In genomic region chr1:236845830-236846229, GRCh38 we compare ENCODE assay signal across 23 cellular contexts. TPM values are rescaled to one million over a fixed set of nuclear protein-coding genes. Genes with fewer than 3 reads are reported as not detected.
DNase-seq lines count a peak whose midpoint lies in the region; ATAC-seq and TF ChIP-seq lines count a peak whose summit lies in the region.
"Had no signal": no experiment of that assay in that cellular context is flagged by ENCODE, and none has a peak within 500 bp of the region (broad histone marks: within the 10 kb centered on the region; RNA-seq: fewer than 3 reads in every experiment).

No MANE protein-coding gene starts in this region.

- no peak overlapping the region for H2BK5ac ChIP-seq in mesenchymal stem cell (ENCODE audit: low read depth, low read length, poor library complexity, severe bottlenecking)

- H2AFZ ChIP-seq in mesenchymal stem cell (ENCODE audit: low read depth, low read length) (no peak overlapping the region), OCI-LY7 (ENCODE audit: low read length) (no peak overlapping the region)

- no TSS peak for BruUV-seq in OCI-LY7 (replicated peaks; lab: Mats Ljungman, UMichigan)

- H3K4me1 ChIP-seq in left ventricle myocardium inferior (peaks cover 50% of the 10 kb centered on the region), mesenchymal stem cell (ENCODE audit: control insufficient read depth, insufficient read depth, low read depth, low read length) (no peaks in the 10 kb centered on the region), OCI-LY7 (ENCODE audit: insufficient read depth, low read length, poor library complexity, severe bottlenecking) (no peaks in the 10 kb centered on the region)
- H3K4me1 ChIP-seq: SJSA1 had no signal

- no peak overlapping the region for H3K9ac ChIP-seq in mesenchymal stem cell (ENCODE audit: low read length)

- H2BK15ac ChIP-seq in mesenchymal stem cell (ENCODE audit: low read depth, poor library complexity, severe bottlenecking): no peak overlapping the region

- intact Hi-C loops in left ventricle myocardium inferior (cut with micrococcal nuclease) (no loop called here), left cardiac atrium (cut with DNase I) (no loop called here), left ventricle myocardium superior (cut with micrococcal nuclease) (no loop called here), OCI-LY7 (cut with micrococcal nuclease; ENCODE audit: unreplicated experiment) (no loop called here)

- H3K27me3 ChIP-seq in left ventricle myocardium inferior (ENCODE audit: low read depth): no peaks in the 10 kb centered on the region
- H3K27me3 ChIP-seq in mesenchymal stem cell (ENCODE audit: control insufficient read depth in 1 of 2, insufficient read depth in 1 of 2, low read length in 2 of 2): no peaks in the 10 kb centered on the region
- H3K27me3 ChIP-seq: MG63, SJSA1 had no signal

- no peak overlapping the region for H3K23ac ChIP-seq in mesenchymal stem cell (ENCODE audit: low read length in 2 of 2)

- no peak overlapping the region for H2BK12ac ChIP-seq in mesenchymal stem cell (ENCODE audit: low read length in 2 of 2)

- TF ChIP-seq CTCF in left ventricle myocardium inferior (IDR thresholded peaks at IDR 0.05; ENCODE audit: borderline replicate concordance): no peak
- no peak for TF ChIP-seq CTCF in OCI-LY7 (conservative IDR thresholded peaks at IDR 0.05; ENCODE audit: low read length)

- H2BK120ac ChIP-seq in mesenchymal stem cell (ENCODE audit: low read depth, low read length): no peak overlapping the region

- no peaks in the 10 kb centered on the region for H4K20me1 ChIP-seq in OCI-LY7 (ENCODE audit: insufficient read depth, low read length)

- H3K4ac ChIP-seq in mesenchymal stem cell (ENCODE audit: low read depth in 1 of 2, low read length in 2 of 2): no peak overlapping the region

- 96% methylated on average over 2 of the region's 2 CpGs for WGBS in mesenchymal stem cell

- no peak overlapping the region for H2AK5ac ChIP-seq in mesenchymal stem cell (ENCODE audit: low read length, severe bottlenecking)

- no peak for ATAC-seq in left cardiac atrium
- peak; percentile 38 for ATAC-seq in left ventricle myocardium superior
- ATAC-seq: PC-3 had no signal

- H3K27ac ChIP-seq in left ventricle myocardium inferior (replicated peaks): peak overlapping the region; percentile 76
- no peak overlapping the region for H3K27ac ChIP-seq in mesenchymal stem cell (ENCODE audit: low read length, poor library complexity, severe bottlenecking)
- no peak overlapping the region for H3K27ac ChIP-seq in OCI-LY7 (ENCODE audit: low read depth, low read length, poor library complexity, severe bottlenecking)
- H3K27ac ChIP-seq: SJSA1 had no signal

- no peak overlapping the region for H4K91ac ChIP-seq in mesenchymal stem cell (ENCODE audit: low read length)

- no peak overlapping the region for H3K18ac ChIP-seq in mesenchymal stem cell (ENCODE audit: low read depth in 1 of 2, low read length in 2 of 2)

- DNase-seq in left ventricle myocardium inferior: no peak
- no peak for DNase-seq in left cardiac atrium
- DNase-seq in left ventricle myocardium superior: no peak
- peak; percentile 13 for DNase-seq in mesenchymal stem cell
- no peak for DNase-seq in activated T-cell treated with anti-CD3 and anti-CD28 coated beads, Interleukin-2, amount 50 U/mL, for 48 hours
- DNase-seq in mucosa of gallbladder (ENCODE audit: low spot score): no peak
- no peak for DNase-seq in OCI-LY7 (ENCODE audit: low spot score)
- DNase-seq: C1 segment of cervical spinal cord; CD4-positive, alpha-beta memory T cell; COR-L47; DND-41; IMR-90; KG1; MG63; NCI-H1105 treated with DMSO at 0.1 percent for 48 hours; NCI-H146; NCI-H1930; NCI-H2107; NCI-H446; NCI-H524 treated with DMSO at 0.1 percent for 48 hours; NCI-H774; PC-3 had no signal

- H3K9me3 ChIP-seq in left ventricle myocardium inferior (replicated peaks) (no peaks in the 10 kb centered on the region), mesenchymal stem cell (ENCODE audit: control insufficient read depth, low read length) (no peaks in the 10 kb centered on the region), OCI-LY7 (ENCODE audit: low read length) (no peaks in the 10 kb centered on the region)
- H3K9me3 ChIP-seq: MG63, SJSA1 had no signal

- H3K79me2 ChIP-seq in OCI-LY7 (ENCODE audit: insufficient read depth, low read depth, low read length): no peaks in the 10 kb centered on the region

- H3K36me3 ChIP-seq in left ventricle myocardium inferior (peaks cover 40% of the 10 kb centered on the region), mesenchymal stem cell (ENCODE audit: control insufficient read depth in 1 of 2, insufficient read depth in 2 of 2, low read depth in 1 of 2, low read length in 2 of 2) (peaks cover 9 to 37% of the 10 kb centered on the region in 2 experiments), OCI-LY7 (ENCODE audit: insufficient read depth, low read length) (peaks cover 87% of the 10 kb centered on the region)

- H3K4me3 ChIP-seq in left ventricle myocardium inferior: no peak overlapping the region
- H3K4me3 ChIP-seq in mesenchymal stem cell (ENCODE audit: insufficient read depth in 1 of 2, low read depth in 1 of 2, low read length in 2 of 2): no peak overlapping the region
- H3K4me3 ChIP-seq in OCI-LY7 (ENCODE audit: low read depth, low read length, poor library complexity, severe bottlenecking): no peak overlapping the region
- H3K4me3 ChIP-seq: MG63, SJSA1 had no signal

- H4K8ac ChIP-seq in mesenchymal stem cell (ENCODE audit: low read length): no peak overlapping the region

- POLR2A ChIA-PET in OCI-LY7 (lab: Charles Lee): no interaction called here

- H3K9me2 ChIP-seq in OCI-LY7 (ENCODE audit: insufficient read depth, low read length): no peaks in the 10 kb centered on the region

- CTCF ChIA-PET in OCI-LY7 (lab: Charles Lee; ENCODE audit: unreplicated experiment): no interaction called here

- peaks cover 6% of the 10 kb centered on the region for H3K79me1 ChIP-seq in mesenchymal stem cell (replicated peaks; ENCODE audit: low read length, poor library complexity, severe bottlenecking)

- H3K14ac ChIP-seq in mesenchymal stem cell (ENCODE audit: low read length in 2 of 2): no peak overlapping the region

- no peak overlapping the region for H3K4me2 ChIP-seq in mesenchymal stem cell (ENCODE audit: low read length, poor library complexity, severe bottlenecking)
- no peak overlapping the region for H3K4me2 ChIP-seq in OCI-LY7 (ENCODE audit: low read length)

RNA-seq across cellular contexts. Expression of gene MTR, which starts 50.7 kb away (rescaled TPM):
- total RNA-seq in left ventricle myocardium inferior (47.6 TPM), left cardiac atrium (10 to 100 TPM; 33.4 to 44.7 TPM), left ventricle myocardium superior (52.7 TPM), mucosa of gallbladder (46.4 TPM), OCI-LY7 (2022) (59.0 and 63.8 TPM in 2 replicates)
- polyA plus RNA-seq in mesenchymal stem cell (2013, experiment 1 of 2): 7.8 TPM
- polyA plus RNA-seq in mesenchymal stem cell (2013, experiment 2 of 2): 7.5 TPM
- 22.3 and 23.0 TPM in 2 replicates for total RNA-seq in OCI-LY7 (2014; rRNA removed; shearing (Covaris generic))
